In genomic region chr17:145671-146541, GRCh38 we compare ENCODE assay signal across 17 cellular contexts. TPM values are rescaled to one million over a fixed set of nuclear protein-coding genes. Genes with fewer than 3 reads are reported as not detected.
A peak's percentile ranks its signal among the peaks of the same experiment; 100 is the strongest.
DNase-seq lines count a peak whose midpoint lies in the region; ATAC-seq and TF ChIP-seq lines count a peak whose summit lies in the region.
"Had no signal": no experiment of that assay in that cellular context is flagged by ENCODE, and none has a peak within 500 bp of the region (broad histone marks: within the 10 kb centered on the region; RNA-seq: fewer than 3 reads in every experiment).

No MANE protein-coding gene starts in this region.

- no peaks in the 10 kb centered on the region for H3K27me3 Mint-ChIP-seq in activated naive CD4-positive, alpha-beta T cell treated with anti-CD3 and anti-CD28 coated beads for 36 hours (ENCODE audit: low read depth)

- H3K9me3 Mint-ChIP-seq in activated naive CD4-positive, alpha-beta T cell treated with anti-CD3 and anti-CD28 coated beads, Interleukin-2, amount 50 U/mL, for 72 hours: no peaks in the 10 kb centered on the region
- H3K9me3 Mint-ChIP-seq in activated naive CD4-positive, alpha-beta T cell treated with anti-CD3 and anti-CD28 coated beads for 36 hours: no peaks in the 10 kb centered on the region
- H3K9me3 Mint-ChIP-seq: GM23338 had no signal

- H3K4me1 Mint-ChIP-seq in activated naive CD4-positive, alpha-beta T cell treated with anti-CD3 and anti-CD28 coated beads for 36 hours (ENCODE audit: low read depth): no peaks in the 10 kb centered on the region
- H3K4me1 Mint-ChIP-seq: GM23338 had no signal

- H3K9me3 ChIP-seq in uterus: no peaks in the 10 kb centered on the region

- no peaks in the 10 kb centered on the region for H3K4me1 ChIP-seq in uterus

- DNase-seq in activated naive CD4-positive, alpha-beta T cell treated with anti-CD3 and anti-CD28 coated beads, Interleukin-2, amount 50 U/mL, for 72 hours (ENCODE audit: low spot score in 2 of 2): peak; percentile 2 to 48
- no peak for DNase-seq in activated naive CD4-positive, alpha-beta T cell treated with anti-CD3 and anti-CD28 coated beads for 36 hours
- peak; percentile 29 for DNase-seq in Right ventricle myocardium superior
- DNase-seq in mucosa of gallbladder (ENCODE audit: low spot score): peak; percentile 8
- DNase-seq in uterus: peak; percentile 14 to 15
- no peak for DNase-seq in islet precursor cell
- DNase-seq: central memory CD4-positive, alpha-beta T cell; mesenchymal stem cell; MM.1S; NCI-H2029; NCI-H524 treated with DMSO at 0.1 percent for 48 hours; stimulated activated CD4-positive, alpha-beta T cell treated with anti-CD3 and anti-CD28 coated beads, Interleukin-12 subunit alpha, Interleukin-12 subunit beta, amount 100 ng/mL, for 4 hours; stimulated activated naive CD8-positive, alpha-beta T cell treated with anti-CD3 and anti-CD28 coated beads, Interleukin-15, Interleukin-2, amounts not matched to agents 100 U/mL and 50 U/mL, for 24 hours had no signal

- no peak overlapping the region for H3K4me3 Mint-ChIP-seq in activated naive CD4-positive, alpha-beta T cell treated with anti-CD3 and anti-CD28 coated beads for 36 hours
- H3K4me3 Mint-ChIP-seq: GM23338 had no signal

- H3K4me3 ChIP-seq in uterus: no peak overlapping the region
- H3K4me3 ChIP-seq: GM23338 had no signal

- H3K36me3 Mint-ChIP-seq in activated naive CD4-positive, alpha-beta T cell treated with anti-CD3 and anti-CD28 coated beads, Interleukin-2, amount 50 U/mL, for 72 hours: no peaks in the 10 kb centered on the region
- H3K36me3 Mint-ChIP-seq in activated naive CD4-positive, alpha-beta T cell treated with anti-CD3 and anti-CD28 coated beads for 36 hours (ENCODE audit: low read depth): no peaks in the 10 kb centered on the region

- ATAC-seq in activated naive CD4-positive, alpha-beta T cell treated with anti-CD3 and anti-CD28 coated beads, Interleukin-2, amount 50 U/mL, for 72 hours: no peak
- ATAC-seq in Right ventricle myocardium superior (ENCODE audit: poor library complexity) (no peak), HG03571 (IDR thresholded peaks at IDR 0.05; ENCODE audit: unreplicated experiment) (no peak), GM21528 (IDR thresholded peaks at IDR 0.05; ENCODE audit: low FRiP score, unreplicated experiment) (no peak)
- ATAC-seq: GM23338; stimulated activated naive CD8-positive, alpha-beta T cell treated with anti-CD3 and anti-CD28 coated beads, Interleukin-15, Interleukin-2, amounts not matched to agents 100 U/mL and 50 U/mL, for 24 hours had no signal

- H3K36me3 ChIP-seq in uterus: no peaks in the 10 kb centered on the region

- TF ChIP-seq CTCF in uterus (IDR thresholded peaks at IDR 0.05): no peak

- no peak overlapping the region for H3K27ac ChIP-seq in uterus

- no peak for TF ChIP-seq POLR2A in uterus (IDR thresholded peaks at IDR 0.05)

- intact Hi-C loops in activated naive CD4-positive, alpha-beta T cell treated with anti-CD3 and anti-CD28 coated beads for 36 hours (cut with micrococcal nuclease): loop anchor here (2.0 kb wide), 1 partner anchor 239 kb away; no protein-coding TSS in a partner anchor
- intact Hi-C loops in Right ventricle myocardium superior (cut with DNase I): loop anchor here (5.0 kb wide), 1 partner anchor 241 kb away; no protein-coding TSS in a partner anchor
- intact Hi-C loops in uterus (cut with DNase I; ENCODE audit: low total_unique reads): no loop called here

- CTCF ChIA-PET in activated naive CD4-positive, alpha-beta T cell treated with anti-CD3 and anti-CD28 coated beads for 36 hours (lab: Charles Lee): interaction anchor here (0.9 kb wide), 1 partner anchor 554 kb away, joined by 3 read pairs; no protein-coding TSS in a partner anchor

- H3K27me3 ChIP-seq in uterus: no peaks in the 10 kb centered on the region

- H3K27ac Mint-ChIP-seq in activated naive CD4-positive, alpha-beta T cell treated with anti-CD3 and anti-CD28 coated beads, Interleukin-2, amount 50 U/mL, for 72 hours: peak overlapping the region in 1 of 2 donors; percentile 50
- H3K27ac Mint-ChIP-seq in activated naive CD4-positive, alpha-beta T cell treated with anti-CD3 and anti-CD28 coated beads for 36 hours: no peak overlapping the region
- H3K27ac Mint-ChIP-seq: GM23338 had no signal

RNA-seq across cellular contexts. Expression of gene SCGB1C2, which starts 8.5 kb away (rescaled TPM):
- total RNA-seq in activated naive CD4-positive, alpha-beta T cell treated with anti-CD3 and anti-CD28 coated beads, Interleukin-2, amount 50 U/mL, for 72 hours: not detected
- total RNA-seq in activated naive CD4-positive, alpha-beta T cell treated with anti-CD3 and anti-CD28 coated beads for 36 hours: not detected
- total RNA-seq in Right ventricle myocardium superior (not detected), mucosa of gallbladder (not detected), uterus (not detected)
- total RNA-seq: fibroblast of villous mesenchyme, GM23338 had no signal

RNA-seq across cellular contexts. Expression of gene DOC2B, which starts 35.5 kb away (rescaled TPM):
- total RNA-seq in activated naive CD4-positive, alpha-beta T cell treated with anti-CD3 and anti-CD28 coated beads, Interleukin-2, amount 50 U/mL, for 72 hours: under 1 TPM in 1 of 2 donors, not detected in 1; 0.64 TPM
- total RNA-seq in activated naive CD4-positive, alpha-beta T cell treated with anti-CD3 and anti-CD28 coated beads for 36 hours: under 1 TPM in 1 of 2 experiments, not detected in 1; 0.14 TPM
- total RNA-seq in Right ventricle myocardium superior (3.4 TPM), mucosa of gallbladder (4.5 TPM), uterus (10 to 100 TPM in 1 of 4 donors, 1 to 10 TPM in 3; 3.8 to 45.3 (median 7.1) TPM)
- total RNA-seq: fibroblast of villous mesenchyme had no signal

Comparison
In these comparisons a context has a peak if more than half of its experiments do, and no peak if none do; other contexts are left out.
1. DNase-seq: peak in activated naive CD4-positive, alpha-beta T cell treated with anti-CD3 and anti-CD28 coated beads, Interleukin-2, amount 50 U/mL, for 72 hours (2 of 2), Right ventricle myocardium superior (single experiment), mucosa of gallbladder (single experiment) and uterus (2 of 2); none in activated naive CD4-positive, alpha-beta T cell treated with anti-CD3 and anti-CD28 coated beads for 36 hours (single experiment) and islet precursor cell (single experiment).